ENCODE assay signal across 10 cellular contexts in genomic region chr15:67461735-67462134, GRCh38.
"Had no signal": no experiment of that assay in that cellular context is flagged by ENCODE, and none has a peak within 500 bp of the region (broad histone marks: within the 10 kb centered on the region; RNA-seq: fewer than 3 reads in every experiment).

No MANE protein-coding gene starts in this region.

- ATAC-seq: GM23338, HCT116 had no signal

- FAIRE-seq: H1, H54 had no signal

- H3K4me3 ChIP-seq: GM23248, GM23338, HAP-1 had no signal

- H3K27ac ChIP-seq: GM23248 had no signal

- H2AFZ ChIP-seq: GM23248, GM23338 had no signal

- H3K9me3 ChIP-seq: HAP-1 had no signal

- H3K36me3 ChIP-seq: HAP-1 had no signal

- H3K9ac ChIP-seq: GM23248 had no signal

- DNase-seq: GM23248, GOT3, H9, HCEC 1CT, HFFc6 had no signal

- H3K4me2 ChIP-seq: GM23338 had no signal
